23 cellular contexts compared by ENCODE assay signal in genomic region chr3:28292622-28293021, GRCh38. TPM values are rescaled to one million over a fixed set of nuclear protein-coding genes. Genes with fewer than 3 reads are reported as not detected.
"Had no signal": no experiment of that assay in that cellular context is flagged by ENCODE, and none has a peak within 500 bp of the region (broad histone marks: within the 10 kb centered on the region; RNA-seq: fewer than 3 reads in every experiment).

No MANE protein-coding gene starts in this region.

- H3K27ac ChIP-seq: breast epithelium, colonic mucosa, esophagus squamous epithelium, gastrocnemius medialis, pancreas, psoas muscle, right atrium auricular region, transverse colon, VCaP had no signal

- H3K9me3 ChIP-seq: breast epithelium, colonic mucosa, esophagus squamous epithelium, gastrocnemius medialis, pancreas, psoas muscle, transverse colon had no signal

- H3K4me3 ChIP-seq: breast epithelium, colonic mucosa, esophagus squamous epithelium, gastrocnemius medialis, pancreas, psoas muscle, right atrium auricular region, transverse colon had no signal

- DNase-seq: activated CD4-positive, alpha-beta memory T cell treated with anti-CD3 and anti-CD28 coated beads, Interleukin-2, amount 10 ng/mL, durations not matched to agents 7 days and 5 days; activated CD4-positive, alpha-beta T cell treated with anti-CD3 and anti-CD28 coated beads, Interleukin-2, amount 10 ng/mL, durations not matched to agents 24 days and 14 days; activated gamma-delta T cell; amniotic stem cell; colonic mucosa; endodermal cell; esophagus squamous epithelium; gastrocnemius medialis; heart left ventricle; islet precursor cell; left cardiac atrium; midbrain; nephron progenitor cell; pancreas; psoas muscle; stimulated activated CD4-positive, alpha-beta T cell treated with anti-CD3 and anti-CD28 coated beads, Interleukin-12 subunit alpha, Interleukin-12 subunit beta, amount 100 ng/mL, for 4 hours; transverse colon had no signal

- H3K27me3 Mint-ChIP-seq: activated CD4-positive, alpha-beta memory T cell treated with anti-CD3 and anti-CD28 coated beads, Interleukin-2, amount 10 ng/mL, durations not matched to agents 7 days and 5 days; activated CD4-positive, alpha-beta T cell treated with anti-CD3 and anti-CD28 coated beads, Interleukin-2, amount 10 ng/mL, durations not matched to agents 24 days and 14 days had no signal

- FAIRE-seq: pancreas, urothelium cell line had no signal

- H3K4me3 Mint-ChIP-seq: activated CD4-positive, alpha-beta memory T cell treated with anti-CD3 and anti-CD28 coated beads, Interleukin-2, amount 10 ng/mL, durations not matched to agents 7 days and 5 days; activated CD4-positive, alpha-beta T cell treated with anti-CD3 and anti-CD28 coated beads, Interleukin-2, amount 10 ng/mL, durations not matched to agents 24 days and 14 days; endodermal cell; nephron progenitor cell had no signal

- H3K27ac Mint-ChIP-seq: activated CD4-positive, alpha-beta memory T cell treated with anti-CD3 and anti-CD28 coated beads, Interleukin-2, amount 10 ng/mL, durations not matched to agents 7 days and 5 days; activated CD4-positive, alpha-beta T cell treated with anti-CD3 and anti-CD28 coated beads, Interleukin-2, amount 10 ng/mL, durations not matched to agents 24 days and 14 days; activated naive CD4-positive, alpha-beta T cell treated with anti-CD3 and anti-CD28 coated beads, Interleukin-2, amount 50 U/mL, for 72 hours; endodermal cell; nephron progenitor cell had no signal

- H3K9me3 Mint-ChIP-seq: activated CD4-positive, alpha-beta memory T cell treated with anti-CD3 and anti-CD28 coated beads, Interleukin-2, amount 10 ng/mL, durations not matched to agents 7 days and 5 days; activated CD4-positive, alpha-beta T cell treated with anti-CD3 and anti-CD28 coated beads, Interleukin-2, amount 10 ng/mL, durations not matched to agents 24 days and 14 days; activated naive CD4-positive, alpha-beta T cell treated with anti-CD3 and anti-CD28 coated beads, Interleukin-2, amount 50 U/mL, for 72 hours had no signal

- H3K27me3 ChIP-seq: breast epithelium, colonic mucosa, esophagus squamous epithelium, gastrocnemius medialis, heart left ventricle, pancreas, right atrium auricular region, transverse colon had no signal

- H3K36me3 ChIP-seq: breast epithelium, colonic mucosa, gastrocnemius medialis, pancreas, right atrium auricular region, transverse colon had no signal

- H3K4me1 ChIP-seq: breast epithelium, colonic mucosa, esophagus squamous epithelium, gastrocnemius medialis, pancreas, psoas muscle, right atrium auricular region had no signal

- ATAC-seq: activated CD4-positive, CD25-positive, alpha-beta regulatory T cell treated with anti-CD3 and anti-CD28 coated beads, Interleukin-2, amount 50 U/mL, for 24 hours; activated naive CD4-positive, alpha-beta T cell treated with anti-CD3 and anti-CD28 coated beads, Interleukin-2, amount 50 U/mL, for 72 hours; gastrocnemius medialis; heart left ventricle; left cardiac atrium; pancreas; psoas muscle had no signal

RNA-seq across cellular contexts. Expression of gene ZCWPW2, which starts 55.9 kb away (rescaled TPM):
- total RNA-seq: activated CD4-positive, alpha-beta T cell treated with anti-CD3 and anti-CD28 coated beads, Interleukin-2, amount 10 ng/mL, durations not matched to agents 24 days and 14 days had no signal
